In genomic region chr1:85629532-85629920, GRCh38 we compare ENCODE assay signal across 15 cellular contexts. TPM values are rescaled to one million over a fixed set of nuclear protein-coding genes. Genes with fewer than 3 reads are reported as not detected.
DNase-seq lines count a peak whose midpoint lies in the region; ATAC-seq, FAIRE-seq and TF ChIP-seq lines count a peak whose summit lies in the region.
"Had no signal": no experiment of that assay in that cellular context is flagged by ENCODE, and none has a peak within 500 bp of the region (broad histone marks: within the 10 kb centered on the region; RNA-seq: fewer than 3 reads in every experiment).

No MANE protein-coding gene starts in this region.

- no peak for FAIRE-seq in H54 (lab: Jason Lieb, UNC)
- FAIRE-seq: colon had no signal

- no peak overlapping the region for H3K9ac ChIP-seq in SK-N-MC (ENCODE audit: insufficient read length)
- no peak overlapping the region for H3K9ac ChIP-seq in rectal smooth muscle tissue (ENCODE audit: low read length)

- no peaks in the 10 kb centered on the region for H3K27me3 ChIP-seq in rectal smooth muscle tissue (ENCODE audit: control insufficient read depth, insufficient read depth, low read length)
- H3K27me3 ChIP-seq: right atrium auricular region had no signal

- H3K9me3 ChIP-seq in SK-N-MC (ENCODE audit: low read depth, low read length), result no peaks in the 10 kb centered on the region
- H3K9me3 ChIP-seq: right atrium auricular region had no signal

- no peak for TF ChIP-seq POLR2A in H54 (IDR thresholded peaks at IDR 0.05; ENCODE audit: low read depth, low read length)

- DNase-seq in EH (ENCODE audit: low read depth) (peak; percentile 26), SK-N-MC (ENCODE audit: low read depth, low spot score) (no peak), fibroblast of gingiva (ENCODE audit: low read depth) (peak; percentile 24), H54 (ENCODE audit: insufficient read length, low spot score) (no peak), mesenteric fat pad (ENCODE audit: low spot score) (no peak), NCI-H748 treated with DMSO at 0.1 percent for 48 hours (lab: John Stamatoyannopoulos, UW) (no peak)
- DNase-seq: activated CD4-positive, alpha-beta T cell treated with anti-CD3 and anti-CD28 coated beads, Interleukin-2, amount 50 U/mL, for 1 hour; activated effector memory CD4-positive, alpha-beta T cell treated with Interleukin-2 at 50 U/mL for 16 hours; CD4-positive, alpha-beta memory T cell; GOT3; RPMI8226 had no signal

- H3K27ac ChIP-seq in SK-N-MC (peak overlapping the region; percentile 89), rectal smooth muscle tissue (ENCODE audit: low read depth, low read length) (peak overlapping the region; percentile 72)

- H3K36me3 ChIP-seq in SK-N-MC (ENCODE audit: insufficient read depth, low read length) (peaks cover 8% of the 10 kb centered on the region; the same call in 1 of the 2 replicates), rectal smooth muscle tissue (ENCODE audit: control insufficient read depth, insufficient read depth, low read length) (no peaks in the 10 kb centered on the region)
- H3K36me3 ChIP-seq: right atrium auricular region had no signal

- H3K4me3 ChIP-seq in SK-N-MC, result peak overlapping the region; percentile 67
- no peak overlapping the region for H3K4me3 ChIP-seq in rectal smooth muscle tissue (ENCODE audit: low read length)
- H3K4me3 ChIP-seq: right atrium auricular region had no signal

- ATAC-seq in HG03159 (IDR thresholded peaks at IDR 0.05; ENCODE audit: unreplicated experiment), result no peak

- H3K4me1 ChIP-seq in rectal smooth muscle tissue (ENCODE audit: control insufficient read depth, insufficient read depth, low read length), result no peaks in the 10 kb centered on the region

RNA-seq across cellular contexts. Expression of gene CCN1, which starts 49.0 kb away (rescaled TPM):
- total RNA-seq in mesenteric fat pad, result 536 TPM
- total RNA-seq: CD4-positive, alpha-beta memory T cell had no signal

Comparison
In these comparisons a context has a peak if more than half of its experiments do, and no peak if none do; other contexts are left out.
1. DNase-seq: peak in EH (single experiment) and fibroblast of gingiva (single experiment); none in SK-N-MC (single experiment), H54 (single experiment), mesenteric fat pad (single experiment) and NCI-H748 treated with DMSO at 0.1 percent for 48 hours (single experiment).